ENCODE assay signal across 8 cellular contexts in the genomic region with DNA sequence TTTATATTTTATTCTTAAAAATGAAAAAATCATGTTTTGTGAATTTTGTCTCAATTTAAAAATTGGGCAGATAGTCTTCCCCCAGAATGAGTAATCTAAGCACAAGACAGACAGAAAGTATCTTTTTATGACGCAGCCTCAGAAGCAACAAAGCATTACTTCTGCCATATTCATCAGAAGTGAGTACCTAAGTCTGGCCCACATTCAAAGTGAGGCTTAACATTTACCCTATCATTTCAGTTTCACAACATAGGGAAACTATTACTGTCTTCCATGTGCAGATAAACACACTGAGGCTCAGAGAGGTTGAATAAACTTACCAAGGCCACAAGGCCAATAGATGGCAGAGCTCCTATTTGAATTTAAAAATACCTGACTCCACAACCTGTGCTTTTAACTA. TPM values are rescaled to one million over a fixed set of nuclear protein-coding genes. Genes with fewer than 3 reads are reported as not detected.
DNase-seq lines count a peak whose midpoint lies in the region; ATAC-seq and TF ChIP-seq lines count a peak whose summit lies in the region.

No MANE protein-coding gene starts in this region.

- H3K9me3 Mint-ChIP-seq in natural killer cell (no peaks in the 10 kb centered on the region), T-cell (no peaks in the 10 kb centered on the region)

- TF ChIP-seq CTCF in natural killer cell (IDR thresholded peaks at IDR 0.05): no peak

- no peak for DNase-seq in activated CD4-positive, CD25-positive, alpha-beta regulatory T cell treated with anti-CD3 and anti-CD28 coated beads, Interleukin-2, amount 50 U/mL, for 72 hours
- DNase-seq in NCI-H226 (peak; percentile 2), natural killer cell (no peak), kidney glomerular epithelial cell (lab: John Stamatoyannopoulos, UW) (no peak), T-cell (no peak), NCI-H510A treated with DMSO at 0.1 percent for 48 hours (lab: John Stamatoyannopoulos, UW) (no peak)

- H3K27me3 Mint-ChIP-seq in natural killer cell (ENCODE audit: low read depth in 2 of 2) (no peaks in the 10 kb centered on the region), T-cell (peaks cover 0 to 3% of the 10 kb centered on the region in 2 donors)

- ATAC-seq in activated CD4-positive, CD25-positive, alpha-beta regulatory T cell treated with anti-CD3 and anti-CD28 coated beads, Interleukin-2, amount 50 U/mL, for 24 hours: peak; percentile 82 to 83
- ATAC-seq in GM21717 (IDR thresholded peaks at IDR 0.05; ENCODE audit: unreplicated experiment) (peak; percentile 54), natural killer cell (no peak), T-cell (replicated peaks in 1 of 4) (no peak)

- POLR2A ChIA-PET in T-cell (lab: Charles Lee): no interaction called here

- H3K4me3 Mint-ChIP-seq in natural killer cell (no peak overlapping the region), T-cell (no peak overlapping the region)

- H3K4me1 Mint-ChIP-seq in natural killer cell (peaks cover 17 to 20% of the 10 kb centered on the region in 2 donors), T-cell (peaks cover 29 to 32% (median 30%) of the 10 kb centered on the region in 3 donors)

- CTCF ChIA-PET in T-cell (lab: Charles Lee): no interaction called here

- H3K27ac Mint-ChIP-seq in natural killer cell (peak overlapping the region; percentile 69 to 93), T-cell (peak overlapping the region in 1 of 2 donors; percentile 60)

- H3K36me3 Mint-ChIP-seq in natural killer cell (no peaks in the 10 kb centered on the region), T-cell (no peaks in the 10 kb centered on the region)

- intact Hi-C loops in natural killer cell (cut with micrococcal nuclease): loop anchor here (10.0 kb wide), 2 partner anchors 122 to 392 kb away; a partner anchor contains a TSS

RNA-seq across cellular contexts. Expression of a gene that starts 4.4 kb away (rescaled TPM):
- total RNA-seq in natural killer cell (10 to 100 TPM in 1 of 3 donors, 1 to 10 TPM in 2; 6.8 to 13.5 (median 7.8) TPM), T-cell (10 to 100 TPM in 3 of 5 donors, 1 to 10 TPM in 2; 8.4 to 16.6 (median 14.2) TPM)

Comparison
In these comparisons a context has a peak if more than half of its experiments do, and no peak if none do; other contexts are left out.
1. ATAC-seq: peak in activated CD4-positive, CD25-positive, alpha-beta regulatory T cell treated with anti-CD3 and anti-CD28 coated beads, Interleukin-2, amount 50 U/mL, for 24 hours (2 of 2) and GM21717 (single experiment); none in natural killer cell (0 of 3) and T-cell (0 of 4).